In genomic region chr4:45569619-45570018, GRCh38 we compare ENCODE assay signal across 11 cellular contexts.
"Had no signal": no experiment of that assay in that cellular context is flagged by ENCODE, and none has a peak within 500 bp of the region (broad histone marks: within the 10 kb centered on the region; RNA-seq: fewer than 3 reads in every experiment).

No MANE protein-coding gene starts in this region.

- H2AFZ ChIP-seq: GM23248, GM23338 had no signal

- H3K4me1 ChIP-seq: HAP-1 had no signal

- H3K4me2 ChIP-seq: GM23338 had no signal

- H3K9ac ChIP-seq: GM23248 had no signal

- ATAC-seq: GM23338, HCT116 had no signal

- H3K27ac ChIP-seq: GM23248 had no signal

- H3K9me3 ChIP-seq: HAP-1 had no signal

- FAIRE-seq: H1, H54 had no signal

- H3K36me3 ChIP-seq: HAP-1 had no signal

- DNase-seq: GM23248, GOT3, H7, H9, HCEC 1CT, HFFc6 had no signal

- H3K4me3 ChIP-seq: GM23248, GM23338, HAP-1 had no signal
